8 cellular contexts compared by ENCODE assay signal in the genomic region with DNA sequence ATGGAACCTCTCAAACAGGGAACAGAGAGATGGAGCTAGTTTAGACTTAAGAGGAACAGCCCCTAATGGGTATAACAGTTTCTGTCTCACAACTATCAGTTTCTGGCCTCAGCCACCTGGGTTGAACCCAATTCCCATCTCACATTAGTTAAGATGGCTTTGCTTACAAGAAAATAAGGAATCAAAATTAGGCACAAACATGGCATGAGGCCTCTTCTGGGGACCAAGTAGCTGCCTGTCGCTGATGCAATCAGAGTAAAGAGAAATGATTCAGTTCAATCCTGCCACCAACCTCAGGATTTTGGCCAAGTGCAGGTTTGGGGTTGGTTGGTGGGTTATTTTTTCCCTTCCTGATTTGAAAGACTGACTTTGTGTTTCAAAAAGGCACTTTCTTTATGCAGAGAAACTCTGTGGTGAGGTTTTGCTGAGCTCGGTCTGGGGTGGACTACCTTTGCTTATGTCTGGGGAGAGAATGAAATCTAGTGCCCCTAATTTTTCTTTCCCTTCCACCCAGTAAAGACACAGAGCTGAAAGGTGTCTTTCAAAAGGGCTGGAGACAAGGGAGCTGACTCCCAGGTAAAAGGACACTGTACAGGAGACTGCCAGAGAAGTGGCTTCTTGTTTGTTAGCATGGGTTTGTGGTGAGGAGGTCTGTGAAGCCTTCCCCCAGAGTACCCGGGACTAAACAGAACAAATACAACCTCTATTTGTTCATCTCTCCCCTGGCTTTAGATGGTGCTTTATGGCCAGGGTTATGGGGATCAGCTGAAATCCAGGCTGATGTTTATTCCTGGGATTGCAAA. TPM values are rescaled to one million over a fixed set of nuclear protein-coding genes. Genes with fewer than 3 reads are reported as not detected.
DNase-seq lines count a peak whose midpoint lies in the region; ATAC-seq and TF ChIP-seq lines count a peak whose summit lies in the region.

No MANE protein-coding gene starts in this region.

- H3K4me3 Mint-ChIP-seq in chondrocyte (ENCODE audit: unreplicated experiment), result no peak overlapping the region

- peaks cover 4% of the 10 kb centered on the region for H3K9me3 Mint-ChIP-seq in chondrocyte (ENCODE audit: low read depth)

- H3K36me3 Mint-ChIP-seq in chondrocyte (ENCODE audit: low read depth), result no peaks in the 10 kb centered on the region

- peak overlapping the region; percentile 83 for H3K27ac Mint-ChIP-seq in chondrocyte (ENCODE audit: unreplicated experiment)

- peak; percentile 3 for DNase-seq in stimulated activated naive CD4-positive, alpha-beta T cell treated with Interleukin-2 at 50 U/mL for 16 hours (lab: John Stamatoyannopoulos, UW)
- no peak for DNase-seq in stimulated activated naive CD4-positive, alpha-beta T cell (lab: John Stamatoyannopoulos, UW)
- DNase-seq in LoVo (ENCODE audit: low spot score) (peak; percentile 31), chondrocyte (ENCODE audit: low spot score) (no peak), SHP77 treated with DMSO at 0.1 percent for 48 hours (lab: John Stamatoyannopoulos, UW) (no peak), cortex of kidney (lab: John Stamatoyannopoulos, UW) (no peak)

- H3K27me3 Mint-ChIP-seq in chondrocyte (ENCODE audit: low read depth), result no peaks in the 10 kb centered on the region

- peaks cover 16% of the 10 kb centered on the region for H3K4me1 Mint-ChIP-seq in chondrocyte (ENCODE audit: low read depth)

- no peak for TF ChIP-seq CTCF in chondrocyte (IDR thresholded peaks at IDR 0.05)

- ATAC-seq in GM19351 (IDR thresholded peaks at IDR 0.05; ENCODE audit: unreplicated experiment) (no peak), HG03565 (IDR thresholded peaks at IDR 0.05; ENCODE audit: unreplicated experiment) (no peak)

RNA-seq across cellular contexts. Expression of a gene that starts 44.8 kb away (rescaled TPM):
- total RNA-seq in chondrocyte, result 41.0 to 51.3 TPM (median 44.7 TPM) in 3 replicates

Comparison
In these comparisons a context has a peak if more than half of its experiments do, and no peak if none do; other contexts are left out.
1. DNase-seq: peak in stimulated activated naive CD4-positive, alpha-beta T cell treated with Interleukin-2 at 50 U/mL for 16 hours (single experiment) and LoVo (single experiment); none in stimulated activated naive CD4-positive, alpha-beta T cell (0 of 6), chondrocyte (single experiment), SHP77 treated with DMSO at 0.1 percent for 48 hours (single experiment) and cortex of kidney (single experiment).